Comparison of ENCODE assay signal across 20 cellular contexts in the genomic region with DNA sequence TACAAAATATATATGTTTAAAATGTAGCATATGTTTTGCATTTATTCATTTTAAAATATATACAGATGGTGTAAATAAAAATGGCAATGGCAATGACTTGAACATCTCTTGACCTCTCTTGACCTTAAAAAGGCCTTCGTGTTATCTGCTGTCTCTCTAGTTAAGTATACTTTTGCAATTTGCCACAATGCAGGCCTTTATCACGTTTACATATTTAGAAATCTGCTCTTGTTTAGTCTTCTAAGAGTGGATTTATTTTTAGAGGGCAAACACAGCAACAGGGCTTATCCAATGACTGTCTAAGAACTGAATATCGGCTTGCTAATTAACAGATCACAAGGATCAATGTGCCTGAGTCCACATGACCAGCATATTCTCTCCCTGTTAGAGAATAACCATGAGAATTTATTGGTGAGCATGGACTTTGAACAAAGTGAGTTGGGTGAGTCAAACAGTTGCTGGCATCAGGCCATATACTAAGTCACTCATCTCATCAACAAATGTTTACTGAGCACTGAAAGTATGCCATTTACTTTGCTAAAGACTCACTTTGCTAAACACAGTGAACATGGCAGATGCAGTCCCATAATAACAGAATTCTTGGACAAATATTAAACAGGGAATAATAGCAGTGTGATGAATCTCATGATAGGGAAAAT. TPM values are rescaled to one million over a fixed set of nuclear protein-coding genes. Genes with fewer than 3 reads are reported as not detected.
DNase-seq lines count a peak whose midpoint lies in the region; TF ChIP-seq lines count a peak whose summit lies in the region.
"Had no signal": no experiment of that assay in that cellular context is flagged by ENCODE, and none has a peak within 500 bp of the region (broad histone marks: within the 10 kb centered on the region; RNA-seq: fewer than 3 reads in every experiment).

No MANE protein-coding gene starts in this region.

- dilution Hi-C loops in mammary epithelial cell (cut with HindIII; ENCODE audit: low sequenced_read_pairs): no loop called here

- H3K4me3 ChIP-seq in mammary epithelial cell (replicated peaks in 1 of 3; ENCODE audit: insufficient read depth in 1 of 3, low read depth in 2 of 3, low read length in 3 of 3) (no peak overlapping the region), esophagus squamous epithelium (no peak overlapping the region)
- H3K4me3 ChIP-seq in effector memory CD4-positive, alpha-beta T cell (ENCODE audit: insufficient read depth, low read depth, low read length, poor library complexity, severe bottlenecking): no peak overlapping the region
- H3K4me3 ChIP-seq: heart left ventricle had no signal

- TF ChIP-seq CTCF in MCF 10A (IDR thresholded peaks at IDR 0.05; ENCODE audit: unreplicated experiment) (no peak), mammary epithelial cell (conservative IDR thresholded peaks at IDR 0.05 in 1 of 2, IDR thresholded peaks at IDR 0.05 in 1 of 2; ENCODE audit: extremely low read depth in 1 of 2, insufficient read depth in 1 of 2, low read depth in 1 of 2, low read length in 2 of 2) (no peak), type B pancreatic cell (conservative IDR thresholded peaks at IDR 0.05) (no peak), glutamatergic neuron (IDR thresholded peaks at IDR 0.05; ENCODE audit: partially characterized antibody, unreplicated experiment) (no peak), esophagus squamous epithelium (IDR thresholded peaks at IDR 0.05) (no peak)

- in situ Hi-C loops in mammary epithelial cell (cut with MboI; ENCODE audit: low sequenced_read_pairs in 2 of 2): no loop called here

- H3K27ac ChIP-seq in mammary epithelial cell (ENCODE audit: insufficient read depth, low read depth, low read length) (no peak overlapping the region), esophagus squamous epithelium (no peak overlapping the region)
- H3K27ac ChIP-seq in effector memory CD4-positive, alpha-beta T cell (ENCODE audit: insufficient read depth, low read length, poor library complexity, severe bottlenecking): no peak overlapping the region
- H3K27ac ChIP-seq: heart left ventricle had no signal

- 48% methylated on average over 3 of the region's 3 CpGs for WGBS in mammary epithelial cell (ENCODE audit: low coverage, missing lambda C conversion rate)
- 54 to 67% methylated on average over 3 of the region's 3 CpGs for WGBS in esophagus squamous epithelium, 2 donors

- H3K9ac ChIP-seq in mammary epithelial cell (ENCODE audit: insufficient read depth, low read length): no peak overlapping the region

- H3K27me3 Mint-ChIP-seq in MCF 10A (ENCODE audit: insufficient read depth, unreplicated experiment): peaks cover 28% of the 10 kb centered on the region
- no peaks in the 10 kb centered on the region for H3K27me3 Mint-ChIP-seq in type B pancreatic cell
- H3K27me3 Mint-ChIP-seq in glutamatergic neuron (ENCODE audit: unreplicated experiment): no peaks in the 10 kb centered on the region
- H3K27me3 Mint-ChIP-seq: activated naive CD4-positive, alpha-beta T cell treated with anti-CD3 and anti-CD28 coated beads, Interleukin-2, amount 10 ng/mL, durations not matched to agents 7 days and 5 days; CD8-positive, alpha-beta memory T cell had no signal

- intact Hi-C loops in MCF 10A (cut with micrococcal nuclease): no loop called here
- intact Hi-C loops in mammary epithelial cell (cut with micrococcal nuclease): no loop called here
- intact Hi-C loops in esophagus squamous epithelium (cut with DNase I): no loop called here

- H3K36me3 Mint-ChIP-seq in MCF 10A (ENCODE audit: insufficient read depth, unreplicated experiment) (no peaks in the 10 kb centered on the region), type B pancreatic cell (no peaks in the 10 kb centered on the region), glutamatergic neuron (ENCODE audit: unreplicated experiment) (no peaks in the 10 kb centered on the region)
- H3K36me3 Mint-ChIP-seq: activated naive CD4-positive, alpha-beta T cell treated with anti-CD3 and anti-CD28 coated beads, Interleukin-2, amount 10 ng/mL, durations not matched to agents 7 days and 5 days; CD8-positive, alpha-beta memory T cell had no signal

- H3K36me3 ChIP-seq in mammary epithelial cell (ENCODE audit: insufficient read depth, low read length) (no peaks in the 10 kb centered on the region), esophagus squamous epithelium (no peaks in the 10 kb centered on the region)
- no peaks in the 10 kb centered on the region for H3K36me3 ChIP-seq in effector memory CD4-positive, alpha-beta T cell (ENCODE audit: control insufficient read depth, insufficient read depth, low read length)
- H3K36me3 ChIP-seq: heart left ventricle had no signal

- H3K4me3 Mint-ChIP-seq in MCF 10A (ENCODE audit: unreplicated experiment): no peak overlapping the region
- no peak overlapping the region for H3K4me3 Mint-ChIP-seq in type B pancreatic cell
- H3K4me3 Mint-ChIP-seq in glutamatergic neuron (ENCODE audit: unreplicated experiment): no peak overlapping the region
- H3K4me3 Mint-ChIP-seq: activated naive CD4-positive, alpha-beta T cell treated with anti-CD3 and anti-CD28 coated beads, Interleukin-2, amount 10 ng/mL, durations not matched to agents 7 days and 5 days; CD8-positive, alpha-beta memory T cell; HFFc6 had no signal

- H4K20me1 ChIP-seq in mammary epithelial cell (ENCODE audit: insufficient read depth, low read length): no peaks in the 10 kb centered on the region

- H3K27ac Mint-ChIP-seq in MCF 10A (ENCODE audit: low read depth, unreplicated experiment) (no peak overlapping the region), type B pancreatic cell (peak overlapping the region; percentile 51), glutamatergic neuron (ENCODE audit: unreplicated experiment) (no peak overlapping the region)
- H3K27ac Mint-ChIP-seq: activated naive CD4-positive, alpha-beta T cell treated with anti-CD3 and anti-CD28 coated beads, Interleukin-2, amount 10 ng/mL, durations not matched to agents 7 days and 5 days; CD8-positive, alpha-beta memory T cell; HFFc6 had no signal

- H3K4me1 Mint-ChIP-seq in MCF 10A (ENCODE audit: insufficient read depth, unreplicated experiment) (no peaks in the 10 kb centered on the region), type B pancreatic cell (ENCODE audit: unreplicated experiment) (no peaks in the 10 kb centered on the region), glutamatergic neuron (ENCODE audit: low read depth, unreplicated experiment) (no peaks in the 10 kb centered on the region)
- H3K4me1 Mint-ChIP-seq: activated naive CD4-positive, alpha-beta T cell treated with anti-CD3 and anti-CD28 coated beads, Interleukin-2, amount 10 ng/mL, durations not matched to agents 7 days and 5 days; CD8-positive, alpha-beta memory T cell had no signal

- H3K9me3 ChIP-seq in mammary epithelial cell (replicated peaks; ENCODE audit: insufficient read depth, low read length) (no peaks in the 10 kb centered on the region), esophagus squamous epithelium (no peaks in the 10 kb centered on the region)
- no peaks in the 10 kb centered on the region for H3K9me3 ChIP-seq in effector memory CD4-positive, alpha-beta T cell (ENCODE audit: control insufficient read depth, low read length)
- H3K9me3 ChIP-seq: heart left ventricle had no signal

- BruUV-seq in MCF 10A (replicated peaks; lab: Mats Ljungman, UMichigan): no TSS peak
- no TSS peak for BruUV-seq in mammary epithelial cell (replicated peaks; lab: Mats Ljungman, UMichigan)

- H2AFZ ChIP-seq in mammary epithelial cell (ENCODE audit: low read depth, low read length): no peak overlapping the region

- no peaks in the 10 kb centered on the region for H3K4me1 ChIP-seq in mammary epithelial cell (ENCODE audit: insufficient read depth, low read length)
- H3K4me1 ChIP-seq in effector memory CD4-positive, alpha-beta T cell (ENCODE audit: control insufficient read depth, insufficient read depth, low read length, poor library complexity, severe bottlenecking): no peaks in the 10 kb centered on the region
- no peaks in the 10 kb centered on the region for H3K4me1 ChIP-seq in esophagus squamous epithelium

- TF ChIP-seq POLR2A in esophagus squamous epithelium (IDR thresholded peaks at IDR 0.05): no peak

- peak; percentile 14 for DNase-seq in MCF 10A (ENCODE audit: unreplicated experiment)
- DNase-seq in mammary epithelial cell: no peak
- DNase-seq in astrocyte of the hippocampus (ENCODE audit: low read depth, low spot score): peak; percentile 34
- DNase-seq in iris pigment epithelial cell (ENCODE audit: low read depth): peak; percentile 61
- no peak for DNase-seq in type B pancreatic cell (ENCODE audit: extremely low spot score, unreplicated experiment)
- no peak for DNase-seq in effector memory CD4-positive, alpha-beta T cell
- DNase-seq in glutamatergic neuron: no peak
- DNase-seq in esophagus squamous epithelium (lab: John Stamatoyannopoulos, UW): no peak
- DNase-seq: activated CD8-positive, alpha-beta memory T cell treated with anti-CD3 and anti-CD28 coated beads, Interleukin-2, amount 50 U/mL, for 48 hours; activated naive CD4-positive, alpha-beta T cell treated with anti-CD3 and anti-CD28 coated beads, Interleukin-2, amount 10 ng/mL, durations not matched to agents 7 days and 5 days; caudate nucleus; CD8-positive, alpha-beta memory T cell; GF-D8; heart left ventricle; HFFc6; NCI-H2029 treated with DMSO at 0.1 percent for 48 hours; posterior cingulate gyrus; SHP77 treated with DMSO at 0.1 percent for 48 hours had no signal

- H3K9me3 Mint-ChIP-seq in MCF 10A (ENCODE audit: unreplicated experiment) (no peaks in the 10 kb centered on the region), type B pancreatic cell (no peaks in the 10 kb centered on the region), glutamatergic neuron (ENCODE audit: unreplicated experiment) (no peaks in the 10 kb centered on the region)
- H3K9me3 Mint-ChIP-seq: activated naive CD4-positive, alpha-beta T cell treated with anti-CD3 and anti-CD28 coated beads, Interleukin-2, amount 10 ng/mL, durations not matched to agents 7 days and 5 days had no signal

- CTCF ChIA-PET in MCF 10A (lab: Yijun Ruan, JAX) (no interaction called here), mammary epithelial cell (lab: Charles Lee; ENCODE audit: low non-redundant PET) (no interaction called here)

- H3K4me2 ChIP-seq in mammary epithelial cell (ENCODE audit: insufficient read depth, low read depth, low read length): no peak overlapping the region

- H3K27me3 ChIP-seq in mammary epithelial cell (ENCODE audit: insufficient read depth, low read length): no peaks in the 10 kb centered on the region
- no peaks in the 10 kb centered on the region for H3K27me3 ChIP-seq in effector memory CD4-positive, alpha-beta T cell (replicated peaks; ENCODE audit: control insufficient read depth, insufficient read depth, low read length, poor library complexity, severe bottlenecking)
- no peaks in the 10 kb centered on the region for H3K27me3 ChIP-seq in esophagus squamous epithelium
- H3K27me3 ChIP-seq: heart left ventricle had no signal

- H3K79me2 ChIP-seq in mammary epithelial cell (ENCODE audit: insufficient read depth, low read length): no peaks in the 10 kb centered on the region

- POLR2A ChIA-PET in MCF 10A (lab: Yijun Ruan, JAX): no interaction called here

RNA-seq across cellular contexts. Expression of a gene that starts 48.2 kb away (rescaled TPM):
- total RNA-seq in MCF 10A (2022) (not detected in 2 replicates), mammary epithelial cell (not detected), type B pancreatic cell (ENCODE audit: low replicate concordance) (not detected in 2 replicates), glutamatergic neuron (ENCODE audit: unreplicated experiment) (not detected), esophagus squamous epithelium (not detected)
- polyA plus RNA-seq in mammary epithelial cell: not detected
- polyA minus RNA-seq in mammary epithelial cell: not detected
- total RNA-seq: A673; CD8-positive, alpha-beta memory T cell; heart left ventricle; HFFc6; myocyte had no signal
- polyA plus RNA-seq: CD8-positive, alpha-beta memory T cell; heart left ventricle had no signal

Comparison
In these comparisons a context has a peak if more than half of its experiments do, and no peak if none do; other contexts are left out.
1. DNase-seq: peak in MCF 10A (single experiment), astrocyte of the hippocampus (single experiment) and iris pigment epithelial cell (single experiment); none in mammary epithelial cell (single experiment), type B pancreatic cell (single experiment), effector memory CD4-positive, alpha-beta T cell (0 of 3), glutamatergic neuron (single experiment) and esophagus squamous epithelium (single experiment).